8 cellular contexts compared by ENCODE assay signal in the genomic region with DNA sequence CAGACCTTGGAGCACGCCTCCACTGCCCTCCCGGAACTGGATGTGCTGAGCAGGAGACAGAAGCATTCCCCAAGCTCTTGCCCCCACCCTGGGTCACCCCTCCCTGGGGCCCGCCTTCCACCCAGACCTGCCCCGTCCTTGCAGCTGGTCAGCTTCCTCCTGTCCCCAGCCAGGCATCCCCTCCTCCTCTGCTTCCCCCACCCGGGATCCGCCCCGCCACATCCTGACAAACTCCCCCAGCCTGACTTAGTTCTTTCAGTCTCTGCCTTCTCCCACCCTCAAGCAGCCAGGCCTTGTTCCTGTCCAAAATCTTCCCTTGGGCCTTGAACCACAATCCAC. TPM values are rescaled to one million over a fixed set of nuclear protein-coding genes. Genes with fewer than 3 reads are reported as not detected.
DNase-seq lines count a peak whose midpoint lies in the region; ATAC-seq and TF ChIP-seq lines count a peak whose summit lies in the region.

No MANE protein-coding gene starts in this region.

- H3K9me3 ChIP-seq in suprapubic skin, result no peaks in the 10 kb centered on the region

- H3K4me3 ChIP-seq in suprapubic skin, result no peak overlapping the region

- no peak overlapping the region for H3K27ac Mint-ChIP-seq in activated naive CD8-positive, alpha-beta T cell
- H3K27ac Mint-ChIP-seq in activated naive CD8-positive, alpha-beta T cell treated with anti-CD3 and anti-CD28 coated beads for 36 hours, result no peak overlapping the region

- no peaks in the 10 kb centered on the region for H3K27me3 ChIP-seq in layer of hippocampus (ENCODE audit: control insufficient read depth, insufficient read depth, low read length)
- no peaks in the 10 kb centered on the region for H3K27me3 ChIP-seq in suprapubic skin

- H3K27me3 Mint-ChIP-seq in activated naive CD8-positive, alpha-beta T cell, result peaks cover 2% of the 10 kb centered on the region
- H3K27me3 Mint-ChIP-seq in activated naive CD8-positive, alpha-beta T cell treated with anti-CD3 and anti-CD28 coated beads for 36 hours, result peaks cover 15% of the 10 kb centered on the region

- H3K27ac ChIP-seq in adipose tissue (ENCODE audit: low read depth, low read length) (peak overlapping the region; percentile 7), layer of hippocampus (ENCODE audit: low read depth, low read length) (peak overlapping the region; percentile 88), suprapubic skin (peak overlapping the region; percentile 71)

- no peaks in the 10 kb centered on the region for H3K9me3 Mint-ChIP-seq in activated naive CD8-positive, alpha-beta T cell (ENCODE audit: low read depth)
- no peaks in the 10 kb centered on the region for H3K9me3 Mint-ChIP-seq in activated naive CD8-positive, alpha-beta T cell treated with anti-CD3 and anti-CD28 coated beads for 36 hours

- peak overlapping the region; percentile 70 for H3K4me3 Mint-ChIP-seq in activated naive CD8-positive, alpha-beta T cell
- H3K4me3 Mint-ChIP-seq in activated naive CD8-positive, alpha-beta T cell treated with anti-CD3 and anti-CD28 coated beads for 36 hours, result no peak overlapping the region

- WGBS in adipose tissue, 3 donors, result 9 to 56% (median 16%) methylated on average over 6 to 7 of the region's 7 CpGs
- 45% methylated on average over 5 of the region's 7 CpGs for WGBS in suprapubic skin

- H3K4me1 Mint-ChIP-seq in activated naive CD8-positive, alpha-beta T cell (ENCODE audit: low read depth), result peaks cover 7% of the 10 kb centered on the region
- H3K4me1 Mint-ChIP-seq in activated naive CD8-positive, alpha-beta T cell treated with anti-CD3 and anti-CD28 coated beads for 36 hours, result peaks cover 11% of the 10 kb centered on the region

- H3K4me1 ChIP-seq in suprapubic skin, result peaks cover 50% of the 10 kb centered on the region

- no peaks in the 10 kb centered on the region for H3K36me3 ChIP-seq in suprapubic skin

- no peak for DNase-seq in activated naive CD8-positive, alpha-beta T cell treated with anti-CD3 and anti-CD28 coated beads for 36 hours
- DNase-seq in suprapubic skin (ENCODE audit: low spot score in 2 of 2), result no peak

- H3K36me3 Mint-ChIP-seq in activated naive CD8-positive, alpha-beta T cell, result no peaks in the 10 kb centered on the region
- H3K36me3 Mint-ChIP-seq in activated naive CD8-positive, alpha-beta T cell treated with anti-CD3 and anti-CD28 coated beads for 36 hours, result no peaks in the 10 kb centered on the region

- no peak for TF ChIP-seq EP300 in suprapubic skin (IDR thresholded peaks at IDR 0.05)

- no peak for TF ChIP-seq CTCF in suprapubic skin (IDR thresholded peaks at IDR 0.05)

- no peak for TF ChIP-seq POLR2A in suprapubic skin (IDR thresholded peaks at IDR 0.05)

- ATAC-seq in HG03025 (IDR thresholded peaks at IDR 0.05; ENCODE audit: low FRiP score, unreplicated experiment) (no peak), HG02588 (IDR thresholded peaks at IDR 0.05; ENCODE audit: unreplicated experiment) (no peak), GM21786 (IDR thresholded peaks at IDR 0.05; ENCODE audit: unreplicated experiment) (no peak)

RNA-seq across cellular contexts. Expression of a gene that starts 1.1 kb away (rescaled TPM):
- total RNA-seq in activated naive CD8-positive, alpha-beta T cell treated with anti-CD3 and anti-CD28 coated beads for 36 hours, result 10 to 100 TPM; 16.1 to 16.8 TPM
- 10 to 100 TPM; 41.6 to 80.4 (median 67.8) TPM for polyA plus RNA-seq in adipose tissue
- 100 to 1,000 TPM; 117 to 231 (median 192) TPM for total RNA-seq in suprapubic skin

RNA-seq across cellular contexts. Expression of a gene that starts 18.2 kb away (rescaled TPM):
- 1 to 10 TPM; 4.2 to 4.7 TPM for total RNA-seq in activated naive CD8-positive, alpha-beta T cell treated with anti-CD3 and anti-CD28 coated beads for 36 hours
- polyA plus RNA-seq in adipose tissue, result 1 to 10 TPM; 2.0 to 4.0 (median 2.5) TPM
- 1 to 10 TPM; 3.3 to 5.4 (median 3.4) TPM for total RNA-seq in suprapubic skin

RNA-seq across cellular contexts. Expression of a gene that starts 34.6 kb away (rescaled TPM):
- total RNA-seq in activated naive CD8-positive, alpha-beta T cell treated with anti-CD3 and anti-CD28 coated beads for 36 hours, result 10 to 100 TPM; 38.3 to 41.2 TPM
- polyA plus RNA-seq in adipose tissue, result 10 to 100 TPM; 25.1 to 41.1 (median 36.9) TPM
- total RNA-seq in suprapubic skin, result 10 to 100 TPM; 46.7 to 70.3 (median 64.6) TPM

RNA-seq across cellular contexts. Expression of a gene that starts 38.4 kb away (rescaled TPM):
- 1 to 10 TPM; 3.2 to 3.3 TPM for total RNA-seq in activated naive CD8-positive, alpha-beta T cell treated with anti-CD3 and anti-CD28 coated beads for 36 hours
- 10 to 100 TPM in 2 of 3 donors, 1 to 10 TPM in 1; 7.9 to 47.1 (median 46.4) TPM for polyA plus RNA-seq in adipose tissue
- 1 to 10 TPM; 3.8 to 5.8 (median 4.5) TPM for total RNA-seq in suprapubic skin

RNA-seq across cellular contexts. Expression of a gene that starts 47.1 kb away (rescaled TPM):
- total RNA-seq in activated naive CD8-positive, alpha-beta T cell treated with anti-CD3 and anti-CD28 coated beads for 36 hours, result 1 to 10 TPM; 3.5 to 3.6 TPM
- 10 to 100 TPM in 2 of 3 donors, 1 to 10 TPM in 1; 4.7 to 17.6 (median 15.7) TPM for polyA plus RNA-seq in adipose tissue
- 1 to 10 TPM; 1.3 to 5.7 (median 3.3) TPM for total RNA-seq in suprapubic skin

Comparison
In these comparisons a context has a peak if more than half of its experiments do, and no peak if none do; other contexts are left out.
1. H3K27ac ChIP-seq: peak in every context shown above with its lines; median percentile 88 in layer of hippocampus; 71 in suprapubic skin; 7 in adipose tissue.
2. RNA of a gene that starts 1.1 kb away (total RNA-seq): 117 to 231 TPM in suprapubic skin; 16.1 to 16.8 TPM in activated naive CD8-positive, alpha-beta T cell treated with anti-CD3 and anti-CD28 coated beads for 36 hours; every median in the first group is over 4 times any median in the second.